Comparison of ENCODE assay signal across 1 cellular context in genomic region chr9:127878001-127878651, GRCh38.
TF ChIP-seq lines count a peak whose summit lies in the region.

No MANE protein-coding gene starts in this region.

TF ChIP-seq in liver, 16 proteins besides CTCF, POLR2A, EP300 and RAD21 (continued from another document):
- TF ChIP-seq, protein P1, sequence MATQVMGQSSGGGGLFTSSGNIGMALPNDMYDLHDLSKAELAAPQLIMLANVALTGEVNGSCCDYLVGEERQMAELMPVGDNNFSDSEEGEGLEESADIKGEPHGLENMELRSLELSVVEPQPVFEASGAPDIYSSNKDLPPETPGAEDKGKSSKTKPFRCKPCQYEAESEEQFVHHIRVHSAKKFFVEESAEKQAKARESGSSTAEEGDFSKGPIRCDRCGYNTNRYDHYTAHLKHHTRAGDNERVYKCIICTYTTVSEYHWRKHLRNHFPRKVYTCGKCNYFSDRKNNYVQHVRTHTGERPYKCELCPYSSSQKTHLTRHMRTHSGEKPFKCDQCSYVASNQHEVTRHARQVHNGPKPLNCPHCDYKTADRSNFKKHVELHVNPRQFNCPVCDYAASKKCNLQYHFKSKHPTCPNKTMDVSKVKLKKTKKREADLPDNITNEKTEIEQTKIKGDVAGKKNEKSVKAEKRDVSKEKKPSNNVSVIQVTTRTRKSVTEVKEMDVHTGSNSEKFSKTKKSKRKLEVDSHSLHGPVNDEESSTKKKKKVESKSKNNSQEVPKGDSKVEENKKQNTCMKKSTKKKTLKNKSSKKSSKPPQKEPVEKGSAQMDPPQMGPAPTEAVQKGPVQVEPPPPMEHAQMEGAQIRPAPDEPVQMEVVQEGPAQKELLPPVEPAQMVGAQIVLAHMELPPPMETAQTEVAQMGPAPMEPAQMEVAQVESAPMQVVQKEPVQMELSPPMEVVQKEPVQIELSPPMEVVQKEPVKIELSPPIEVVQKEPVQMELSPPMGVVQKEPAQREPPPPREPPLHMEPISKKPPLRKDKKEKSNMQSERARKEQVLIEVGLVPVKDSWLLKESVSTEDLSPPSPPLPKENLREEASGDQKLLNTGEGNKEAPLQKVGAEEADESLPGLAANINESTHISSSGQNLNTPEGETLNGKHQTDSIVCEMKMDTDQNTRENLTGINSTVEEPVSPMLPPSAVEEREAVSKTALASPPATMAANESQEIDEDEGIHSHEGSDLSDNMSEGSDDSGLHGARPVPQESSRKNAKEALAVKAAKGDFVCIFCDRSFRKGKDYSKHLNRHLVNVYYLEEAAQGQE (IDR thresholded peaks at IDR 0.05): no peak
- TF ChIP-seq GABPA (IDR thresholded peaks at IDR 0.05 in 1 of 2, conservative IDR thresholded peaks at IDR 0.05 in 1 of 2): no peak
- no peak for TF ChIP-seq SP1 (IDR thresholded peaks at IDR 0.05)
- TF ChIP-seq NR2F2 (IDR thresholded peaks at IDR 0.05): no peak
- no peak for TF ChIP-seq FOXA1 (IDR thresholded peaks at IDR 0.05)
- no peak for TF ChIP-seq JUND (IDR thresholded peaks at IDR 0.05)
